Comparison of ENCODE assay signal across 21 cellular contexts in genomic region chr5:1039706-1040260, GRCh38. TPM values are rescaled to one million over a fixed set of nuclear protein-coding genes. Genes with fewer than 3 reads are reported as not detected.
DNase-seq lines count a peak whose midpoint lies in the region; ATAC-seq and TF ChIP-seq lines count a peak whose summit lies in the region.
"Had no signal": no experiment of that assay in that cellular context is flagged by ENCODE, and none has a peak within 500 bp of the region (broad histone marks: within the 10 kb centered on the region; RNA-seq: fewer than 3 reads in every experiment).

No MANE protein-coding gene starts in this region.

- H3K4me3 ChIP-seq in A673 (ENCODE audit: low read depth, low read length, poor library complexity, severe bottlenecking) (no peak overlapping the region), lower lobe of right lung (no peak overlapping the region), osteoblast (ENCODE audit: insufficient read depth, low read length) (no peak overlapping the region)
- H3K4me3 ChIP-seq: BLaER1 treated with 17β-estradiol and CSF1 and Interleukin-3, amounts not matched to agents 10 nM and 100 nM; GM23338 had no signal

- H3K27ac Mint-ChIP-seq in activated naive CD8-positive, alpha-beta T cell treated with anti-CD3 and anti-CD28 coated beads for 36 hours = peak overlapping the region; percentile 46
- H3K27ac Mint-ChIP-seq in activated naive CD8-positive, alpha-beta T cell treated with anti-CD3 and anti-CD28 coated beads, Interleukin-2, amount 50 U/mL, for 24 hours = no peak overlapping the region
- H3K27ac Mint-ChIP-seq: CD14-positive monocyte; CD4-positive, alpha-beta T cell; CD8-positive, alpha-beta memory T cell; GM23338; H9 had no signal

- peak overlapping the region; percentile 96 for H3K27ac ChIP-seq in A673 (ENCODE audit: low read depth, low read length, poor library complexity, severe bottlenecking)
- no peak overlapping the region for H3K27ac ChIP-seq in lower lobe of right lung
- H3K27ac ChIP-seq in osteoblast (ENCODE audit: low read depth, low read length) = no peak overlapping the region
- H3K27ac ChIP-seq: 22Rv1; BLaER1 treated with 17β-estradiol and CSF1 and Interleukin-3, amounts not matched to agents 10 nM and 100 nM had no signal

- H3K9me3 Mint-ChIP-seq in activated naive CD8-positive, alpha-beta T cell treated with anti-CD3 and anti-CD28 coated beads for 36 hours = peaks cover 39% of the 10 kb centered on the region
- peaks cover 40% of the 10 kb centered on the region for H3K9me3 Mint-ChIP-seq in activated naive CD8-positive, alpha-beta T cell treated with anti-CD3 and anti-CD28 coated beads, Interleukin-2, amount 50 U/mL, for 24 hours

- TF ChIP-seq CTCF in A673 (conservative IDR thresholded peaks at IDR 0.05; ENCODE audit: low read depth, low read length) (no peak), lower lobe of right lung (IDR thresholded peaks at IDR 0.05) (no peak), osteoblast (IDR thresholded peaks at IDR 0.05; ENCODE audit: extremely low read depth, low read depth, low read length) (no peak)

- H3K79me2 ChIP-seq in osteoblast (ENCODE audit: insufficient read depth, low read length) = no peaks in the 10 kb centered on the region

- H3K9me3 ChIP-seq in A673 (ENCODE audit: low read depth, low read length, poor library complexity, severe bottlenecking) (peaks cover 6% of the 10 kb centered on the region), lower lobe of right lung (no peaks in the 10 kb centered on the region), osteoblast (ENCODE audit: low read depth, low read length) (no peaks in the 10 kb centered on the region)

- DNase-seq in activated naive CD8-positive, alpha-beta T cell treated with anti-CD3 and anti-CD28 coated beads for 36 hours = no peak
- DNase-seq in activated naive CD8-positive, alpha-beta T cell treated with anti-CD3 and anti-CD28 coated beads, Interleukin-2, amount 50 U/mL, for 24 hours = no peak
- peak; percentile 86 for DNase-seq in A673 (ENCODE audit: low spot score)
- peak; percentile 25 for DNase-seq in lower lobe of right lung
- DNase-seq in osteoblast (ENCODE audit: insufficient read length, low spot score, missing footprints) = peak; percentile 38
- DNase-seq in GM19238 (ENCODE audit: insufficient read length, low spot score) = no peak
- no peak for DNase-seq in hepatic stellate cell (ENCODE audit: low spot score)
- DNase-seq: ACHN, AML-193, DMS153, DND-41, H9 had no signal

- no peak overlapping the region for H3K4me2 ChIP-seq in osteoblast (ENCODE audit: insufficient read depth, low read length)
- H3K4me2 ChIP-seq: BLaER1 treated with 17β-estradiol and CSF1 and Interleukin-3, amounts not matched to agents 10 nM and 100 nM; GM23338 had no signal

- H3K4me1 Mint-ChIP-seq in activated naive CD8-positive, alpha-beta T cell treated with anti-CD3 and anti-CD28 coated beads for 36 hours = no peaks in the 10 kb centered on the region
- H3K4me1 Mint-ChIP-seq in activated naive CD8-positive, alpha-beta T cell treated with anti-CD3 and anti-CD28 coated beads, Interleukin-2, amount 50 U/mL, for 24 hours = peaks cover 2% of the 10 kb centered on the region
- H3K4me1 Mint-ChIP-seq: CD14-positive monocyte had no signal

- BruUV-seq in A673 (replicated peaks; lab: Mats Ljungman, UMichigan) = no TSS peak

- no peak overlapping the region for H3K4me3 Mint-ChIP-seq in activated naive CD8-positive, alpha-beta T cell treated with anti-CD3 and anti-CD28 coated beads for 36 hours
- H3K4me3 Mint-ChIP-seq in activated naive CD8-positive, alpha-beta T cell treated with anti-CD3 and anti-CD28 coated beads, Interleukin-2, amount 50 U/mL, for 24 hours = no peak overlapping the region
- H3K4me3 Mint-ChIP-seq: CD14-positive monocyte; CD4-positive, alpha-beta T cell; CD8-positive, alpha-beta memory T cell; GM23338; H9 had no signal

- no peaks in the 10 kb centered on the region for H4K20me1 ChIP-seq in osteoblast (ENCODE audit: insufficient read depth, low read length)

- H3K36me3 ChIP-seq in A673 (ENCODE audit: insufficient read depth, low read length, poor library complexity, severe bottlenecking) (peaks cover 3% of the 10 kb centered on the region), lower lobe of right lung (no peaks in the 10 kb centered on the region), osteoblast (ENCODE audit: insufficient read depth, low read length) (no peaks in the 10 kb centered on the region)
- H3K36me3 ChIP-seq: BE2C had no signal

- intact Hi-C loops in A673 (cut with micrococcal nuclease; ENCODE audit: unreplicated experiment) (no loop called here), lower lobe of right lung (cut with DNase I) (no loop called here)

- no peak overlapping the region for H2AFZ ChIP-seq in osteoblast (ENCODE audit: low read length)
- H2AFZ ChIP-seq: GM23338 had no signal

- no peaks in the 10 kb centered on the region for H3K27me3 Mint-ChIP-seq in activated naive CD8-positive, alpha-beta T cell treated with anti-CD3 and anti-CD28 coated beads for 36 hours
- peaks cover 3% of the 10 kb centered on the region for H3K27me3 Mint-ChIP-seq in activated naive CD8-positive, alpha-beta T cell treated with anti-CD3 and anti-CD28 coated beads, Interleukin-2, amount 50 U/mL, for 24 hours
- H3K27me3 Mint-ChIP-seq: CD4-positive, alpha-beta T cell had no signal

- CTCF ChIA-PET in A673 (lab: Charles Lee) = no interaction called here

- H3K27me3 ChIP-seq in A673 (replicated peaks; ENCODE audit: insufficient read depth, low read depth, low read length, poor library complexity) (no peaks in the 10 kb centered on the region), lower lobe of right lung (ENCODE audit: low read depth) (no peaks in the 10 kb centered on the region), osteoblast (ENCODE audit: insufficient read depth, low read length) (no peaks in the 10 kb centered on the region)
- H3K27me3 ChIP-seq: BE2C; BLaER1 treated with 17β-estradiol and CSF1 and Interleukin-3, amounts not matched to agents 10 nM and 100 nM had no signal

- H3K4me1 ChIP-seq in A673 (ENCODE audit: insufficient read depth, low read length, poor library complexity, severe bottlenecking) (peaks cover 22% of the 10 kb centered on the region), lower lobe of right lung (no peaks in the 10 kb centered on the region), osteoblast (ENCODE audit: insufficient read depth, low read length) (no peaks in the 10 kb centered on the region)
- H3K4me1 ChIP-seq: BE2C had no signal

- POLR2A ChIA-PET in A673 (lab: Charles Lee; ENCODE audit: low non-redundant PET) = no interaction called here

- no peaks in the 10 kb centered on the region for H3K36me3 Mint-ChIP-seq in activated naive CD8-positive, alpha-beta T cell treated with anti-CD3 and anti-CD28 coated beads for 36 hours
- H3K36me3 Mint-ChIP-seq in activated naive CD8-positive, alpha-beta T cell treated with anti-CD3 and anti-CD28 coated beads, Interleukin-2, amount 50 U/mL, for 24 hours (ENCODE audit: low read depth) = peaks cover 11% of the 10 kb centered on the region
- H3K36me3 Mint-ChIP-seq: CD14-positive monocyte had no signal

- ATAC-seq in activated naive CD8-positive, alpha-beta T cell treated with anti-CD3 and anti-CD28 coated beads, Interleukin-2, amount 50 U/mL, for 24 hours = no peak
- no peak for ATAC-seq in lower lobe of right lung
- ATAC-seq in HG03025 (IDR thresholded peaks at IDR 0.05; ENCODE audit: low FRiP score, unreplicated experiment) = no peak
- ATAC-seq: HCT116 had no signal

RNA-seq across cellular contexts. Expression of gene NKD2, which starts 31.2 kb away (rescaled TPM):
- total RNA-seq in activated naive CD8-positive, alpha-beta T cell treated with anti-CD3 and anti-CD28 coated beads for 36 hours = under 1 TPM; 0.66 to 0.82 TPM
- total RNA-seq in A673 (2021) = 22.9 and 23.5 TPM in 2 replicates
- 24.1 TPM for total RNA-seq in lower lobe of right lung
- under 0.01 TPM in 1 of 2 replicates, not detected in the other for total RNA-seq in osteoblast

Comparison
In these comparisons a context has a peak if more than half of its experiments do, and no peak if none do; other contexts are left out.
1. DNase-seq: peak in A673 (single experiment), lower lobe of right lung (single experiment) and osteoblast (single experiment); none in activated naive CD8-positive, alpha-beta T cell treated with anti-CD3 and anti-CD28 coated beads for 36 hours (single experiment), activated naive CD8-positive, alpha-beta T cell treated with anti-CD3 and anti-CD28 coated beads, Interleukin-2, amount 50 U/mL, for 24 hours (single experiment), GM19238 (single experiment) and hepatic stellate cell (single experiment).
2. RNA of gene NKD2, which starts 31.2 kb away (total RNA-seq): 24.1 TPM in lower lobe of right lung (single experiment) and 22.9 to 23.5 TPM in A673; 0.66 to 0.82 TPM in activated naive CD8-positive, alpha-beta T cell treated with anti-CD3 and anti-CD28 coated beads for 36 hours and under 0.01 TPM in osteoblast; every median in the first group is over 10 times any median in the second.